Comparison of ENCODE assay signal across 9 cellular contexts in the genomic region with DNA sequence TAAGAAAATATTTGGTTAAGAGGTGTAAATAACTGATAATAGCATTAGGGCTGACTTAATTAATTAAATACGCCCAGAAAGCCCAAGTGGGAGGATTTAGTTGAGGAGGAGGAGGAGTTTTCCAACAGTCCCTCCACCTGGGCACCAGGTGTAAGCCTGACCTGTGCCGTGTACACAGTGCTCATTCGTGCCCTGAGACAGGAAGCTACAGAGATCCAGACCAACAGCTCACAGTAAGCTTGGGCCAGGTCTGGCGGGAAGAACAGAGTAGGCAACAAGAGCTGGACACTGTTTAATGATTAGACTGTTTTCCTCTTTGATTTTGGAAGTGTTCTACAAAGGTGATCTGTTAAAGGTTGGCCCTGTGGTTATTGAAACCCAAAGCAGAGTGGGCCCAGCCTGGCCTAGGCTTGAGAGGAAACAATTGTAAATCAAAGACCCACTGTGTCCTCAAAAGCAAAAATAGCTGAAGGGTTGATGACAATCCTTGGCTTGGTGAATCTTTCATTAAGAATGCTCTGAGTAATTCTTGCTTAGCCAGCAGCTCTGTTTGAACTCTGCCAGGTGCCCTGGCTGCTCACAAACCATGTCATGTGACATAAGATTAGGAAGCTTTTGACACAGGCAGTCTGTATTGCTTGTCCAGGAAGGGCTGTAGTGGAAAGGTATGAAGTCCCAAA. TPM values are rescaled to one million over a fixed set of nuclear protein-coding genes. Genes with fewer than 3 reads are reported as not detected.
DNase-seq lines count a peak whose midpoint lies in the region; ATAC-seq, FAIRE-seq and TF ChIP-seq lines count a peak whose summit lies in the region.
"Had no signal": no experiment of that assay in that cellular context is flagged by ENCODE, and none has a peak within 500 bp of the region (broad histone marks: within the 10 kb centered on the region; RNA-seq: fewer than 3 reads in every experiment).

No MANE protein-coding gene starts in this region.

- peaks cover 6% of the 10 kb centered on the region for H3K36me3 Mint-ChIP-seq in Calu3 (ENCODE audit: insufficient read depth, unreplicated experiment)

- no peak for FAIRE-seq in HTR-8/SVneo (lab: Jason Lieb, UNC)

- no peak for TF ChIP-seq CTCF in Calu3 (IDR thresholded peaks at IDR 0.05; ENCODE audit: unreplicated experiment)
- no peak for TF ChIP-seq CTCF in breast epithelium (IDR thresholded peaks at IDR 0.05)

- no peak for ATAC-seq in HG02973 (IDR thresholded peaks at IDR 0.05; ENCODE audit: unreplicated experiment)

- H3K4me1 ChIP-seq in breast epithelium, result peaks cover 0 to 8% of the 10 kb centered on the region in 2 donors

- CTCF ChIA-PET in Calu3 (lab: Charles Lee), result interaction anchor here (0.7 to 1.2 kb wide), 6 partner anchors 12 to 189 kb away, joined by 3 to 4 read pairs (median 4); a partner anchor contains a TSS

- H3K27ac ChIP-seq in breast epithelium, result peak overlapping the region; percentile 74 to 81

- DNase-seq in Calu3 (peak; percentile 61), HTR-8/SVneo (ENCODE audit: insufficient read length, low spot score) (peak; percentile 32), breast epithelium (ENCODE audit: low spot score in 2 of 2) (peak in 1 of 2 donors; percentile 56), mucosa of gallbladder (ENCODE audit: low spot score) (peak; percentile 46), GM19240 (ENCODE audit: insufficient read length, low spot score) (no peak), NCI-H1436 (lab: John Stamatoyannopoulos, UW) (no peak)
- DNase-seq in stimulated activated CD4-positive, alpha-beta T cell treated with anti-CD3 and anti-CD28 coated beads, Interleukin-2, amount 100 ng/mL, for 24 hours, result no peak
- DNase-seq: effector memory CD4-positive, alpha-beta T cell had no signal

- no peaks in the 10 kb centered on the region for H3K36me3 ChIP-seq in breast epithelium

- H3K4me1 Mint-ChIP-seq in Calu3 (ENCODE audit: low read depth, unreplicated experiment), result peaks cover 37% of the 10 kb centered on the region

- H3K4me3 Mint-ChIP-seq in Calu3 (ENCODE audit: low read depth, unreplicated experiment), result peak overlapping the region; percentile 56

- BruUV-seq in Calu3 (replicated peaks; lab: Mats Ljungman, UMichigan), result TSS peak; percentile 8

- H3K9me3 Mint-ChIP-seq in Calu3 (ENCODE audit: low read depth, unreplicated experiment), result no peaks in the 10 kb centered on the region

- H3K9me3 ChIP-seq in breast epithelium, result no peaks in the 10 kb centered on the region

- peak overlapping the region; percentile 82 for H3K27ac Mint-ChIP-seq in Calu3 (ENCODE audit: unreplicated experiment)

- no peaks in the 10 kb centered on the region for H3K27me3 Mint-ChIP-seq in Calu3 (ENCODE audit: unreplicated experiment)

- intact Hi-C loops in Calu3 (cut with micrococcal nuclease; ENCODE audit: unreplicated experiment), result no loop called here
- intact Hi-C loops in breast epithelium (cut with DNase I; ENCODE audit: low total_unique reads), result no loop called here

- no peak for TF ChIP-seq POLR2A in breast epithelium (IDR thresholded peaks at IDR 0.05)

- H3K4me3 ChIP-seq in breast epithelium, result no peak overlapping the region

- no peaks in the 10 kb centered on the region for H3K27me3 ChIP-seq in breast epithelium

RNA-seq across cellular contexts. Expression of a gene that starts 13.8 kb away (rescaled TPM):
- total RNA-seq in Calu3 (2022), result 76.0 and 76.1 TPM in 2 replicates
- 10 to 100 TPM; 60.3 to 91.1 (median 71.2) TPM for total RNA-seq in breast epithelium
- total RNA-seq in mucosa of gallbladder, result 29.4 TPM

Comparison
In these comparisons a context has a peak if more than half of its experiments do, and no peak if none do; other contexts are left out.
1. DNase-seq: peak in Calu3 (single experiment), HTR-8/SVneo (single experiment) and mucosa of gallbladder (single experiment); none in stimulated activated CD4-positive, alpha-beta T cell treated with anti-CD3 and anti-CD28 coated beads, Interleukin-2, amount 100 ng/mL, for 24 hours (0 of 2), GM19240 (single experiment) and NCI-H1436 (single experiment).